Comparison of ENCODE assay signal across 20 cellular contexts in the genomic region with DNA sequence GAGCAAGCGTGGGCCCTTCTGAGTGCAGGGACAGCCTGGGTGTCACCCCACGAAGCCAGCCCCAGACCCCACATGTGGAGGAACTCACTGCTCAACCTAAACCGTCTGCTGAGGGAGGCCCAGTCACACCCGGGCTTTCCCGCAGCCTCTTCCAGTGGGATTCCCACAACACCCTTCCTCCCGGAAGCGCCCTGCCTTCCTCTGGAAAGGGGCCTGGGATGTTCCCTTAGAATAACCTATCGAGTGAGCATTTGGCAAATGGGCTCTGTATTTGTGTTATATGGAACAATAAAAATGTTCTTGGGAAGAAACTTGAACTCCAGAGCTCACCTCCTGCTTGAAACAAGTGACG.
"Had no signal": no experiment of that assay in that cellular context is flagged by ENCODE, and none has a peak within 500 bp of the region (broad histone marks: within the 10 kb centered on the region; RNA-seq: fewer than 3 reads in every experiment).

No MANE protein-coding gene starts in this region.

- H3K4me1 ChIP-seq: body of pancreas had no signal

- DNase-seq: activated CD4-positive, alpha-beta memory T cell treated with anti-CD3 and anti-CD28 coated beads, Interleukin-2, amount 10 ng/mL, durations not matched to agents 7 days and 5 days; activated CD4-positive, alpha-beta T cell treated with anti-CD3 and anti-CD28 coated beads, Interleukin-2, amount 10 ng/mL, durations not matched to agents 7 days and 5 days; activated CD4-positive, CD25-positive, alpha-beta regulatory T cell treated with anti-CD3 and anti-CD28 coated beads, Interleukin-2, amount 50 U/mL, for 72 hours; activated gamma-delta T cell; activated naive CD4-positive, alpha-beta T cell treated with anti-CD3 and anti-CD28 coated beads, Interleukin-2, amount 50 U/mL, for 16 hours; aorta; body of pancreas; hippocampal formation; immature natural killer cell; SHP77 treated with DMSO at 0.1 percent for 48 hours; sigmoid colon; small intestine; stimulated activated CD4-positive, alpha-beta T cell treated with anti-CD3 and anti-CD28 coated beads, Interleukin-4, amount 100 ng/mL, for 4 hours; stimulated activated naive B cell treated with anti-CD40 and anti-IgM and Interleukin-4, amounts not matched to agents 10 μg/mL and 1 μg/mL and 100 μg/mL, for 72 hours; stomach; T-helper 1 cell; tibial artery had no signal

- H3K9me3 ChIP-seq: body of pancreas, gastroesophageal sphincter, neutrophil, sigmoid colon, stomach, tibial artery had no signal

- ATAC-seq: body of pancreas; gastroesophageal sphincter; stimulated activated naive B cell treated with anti-CD40 and anti-IgM and Interleukin-4, amounts not matched to agents 10 μg/mL and 1 μg/mL and 100 μg/mL, for 72 hours had no signal

- H3K27me3 ChIP-seq: body of pancreas, gastroesophageal sphincter, sigmoid colon, stomach, tibial artery had no signal

- H3K4me3 ChIP-seq: body of pancreas, gastroesophageal sphincter, sigmoid colon, stomach, tibial artery had no signal

- H3K36me3 ChIP-seq: gastroesophageal sphincter, neutrophil, sigmoid colon, stomach, tibial artery had no signal

- H3K27ac ChIP-seq: body of pancreas, gastroesophageal sphincter, neutrophil, sigmoid colon, stomach, tibial artery, VCaP had no signal
